In the genomic region with DNA sequence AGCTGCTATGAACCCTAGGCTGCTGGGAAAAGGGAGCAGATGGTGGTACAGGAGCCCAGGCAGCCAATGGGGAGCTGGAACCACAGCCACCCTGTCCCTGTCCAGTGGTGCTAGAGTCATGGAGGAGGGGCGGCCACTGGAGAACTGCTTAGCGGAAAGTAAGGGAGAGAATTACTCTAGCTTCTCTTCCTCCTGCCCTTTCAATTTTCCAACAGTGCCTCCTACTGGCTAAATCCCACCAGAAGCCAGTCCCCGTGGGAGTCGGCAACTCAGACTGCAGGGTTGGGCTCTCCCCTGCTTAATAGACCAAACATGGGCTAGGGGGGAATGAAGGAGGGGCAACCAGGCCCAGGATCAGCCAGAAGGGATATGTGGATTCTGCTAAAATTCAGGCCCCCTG, we compare ENCODE assay signal across 12 cellular contexts.
DNase-seq lines count a peak whose midpoint lies in the region; ATAC-seq and TF ChIP-seq lines count a peak whose summit lies in the region.
"Had no signal": no experiment of that assay in that cellular context is flagged by ENCODE, and none has a peak within 500 bp of the region (broad histone marks: within the 10 kb centered on the region; RNA-seq: fewer than 3 reads in every experiment).

No MANE protein-coding gene starts in this region.

- peak; percentile 29 for DNase-seq in EL
- DNase-seq in LHCN-M2 (ENCODE audit: low read depth) = peak; percentile 42
- no peak for DNase-seq in epithelial cell of proximal tubule (ENCODE audit: low read depth)
- peak; percentile 36 for DNase-seq in myocyte (ENCODE audit: low read depth)
- no peak for DNase-seq in activated T-cell treated with anti-CD3 and anti-CD28 coated beads, Interleukin-2, amount 50 U/mL, for 1 hour
- no peak for DNase-seq in SIG-M5 (lab: John Stamatoyannopoulos, UW)
- DNase-seq in ecto neural progenitor cell (ENCODE audit: low spot score) = no peak
- DNase-seq: effector CD8-positive, alpha-beta T cell; KG1 had no signal

- peak; percentile 70 for TF ChIP-seq CTCF in epithelial cell of proximal tubule (conservative IDR thresholded peaks at IDR 0.05; ENCODE audit: low read depth, low read length)

- H3K4me3 ChIP-seq in epithelial cell of proximal tubule (ENCODE audit: low read depth, low read length) = no peak overlapping the region
- H3K4me3 ChIP-seq: SJCRH30, tibial artery had no signal

- ATAC-seq in GM18868 (IDR thresholded peaks at IDR 0.05; ENCODE audit: unreplicated experiment) = no peak

Comparison
In these comparisons a context has a peak if more than half of its experiments do, and no peak if none do; other contexts are left out.
1. DNase-seq: peak in EL (single experiment), LHCN-M2 (single experiment) and myocyte (single experiment); none in epithelial cell of proximal tubule (single experiment), activated T-cell treated with anti-CD3 and anti-CD28 coated beads, Interleukin-2, amount 50 U/mL, for 1 hour (single experiment), SIG-M5 (single experiment) and ecto neural progenitor cell (single experiment).